ENCODE assay signal across 10 cellular contexts in the genomic region with DNA sequence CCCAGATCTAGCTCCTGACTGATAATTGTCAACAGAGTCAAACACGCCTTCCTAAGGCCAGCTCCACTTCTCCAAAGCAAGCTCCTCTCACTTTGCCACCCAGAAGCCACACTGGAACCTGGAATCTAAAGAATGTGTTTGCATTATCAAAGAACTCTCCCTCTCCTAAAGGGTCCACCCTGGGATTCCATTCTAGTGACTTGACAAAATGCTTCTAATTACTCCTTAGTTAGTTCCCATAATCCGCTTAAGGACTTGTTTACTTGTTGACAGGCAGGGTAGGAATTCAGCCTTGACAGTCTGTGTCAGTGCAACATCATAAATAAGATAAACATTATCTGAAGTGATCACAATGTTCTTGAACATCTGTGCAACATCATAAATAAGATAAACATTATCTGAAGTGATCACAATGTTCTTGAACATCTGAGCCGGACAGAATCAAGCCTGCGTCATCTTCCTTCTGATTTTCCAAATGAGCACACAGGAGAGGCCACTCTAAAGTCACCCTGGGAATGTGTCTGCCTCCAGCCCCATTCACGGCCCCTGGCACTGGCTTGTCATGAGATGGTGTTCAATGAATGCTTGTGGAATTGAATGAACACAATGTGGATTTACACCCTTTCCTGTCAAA.
DNase-seq lines count a peak whose midpoint lies in the region; ATAC-seq and TF ChIP-seq lines count a peak whose summit lies in the region.
"Had no signal": no experiment of that assay in that cellular context is flagged by ENCODE, and none has a peak within 500 bp of the region (broad histone marks: within the 10 kb centered on the region; RNA-seq: fewer than 3 reads in every experiment).

No MANE protein-coding gene starts in this region.

- H4K20me1 ChIP-seq in hepatocyte (ENCODE audit: insufficient read depth, poor library complexity, severe bottlenecking): no peaks in the 10 kb centered on the region

- H3K9ac ChIP-seq in HUES48 (ENCODE audit: low read depth, low read length): no peak overlapping the region

- H2AFZ ChIP-seq in hepatocyte: no peak overlapping the region

- no peak for TF ChIP-seq POLR2A in thyroid gland (IDR thresholded peaks at IDR 0.05)

- H3K27me3 ChIP-seq in HUES48 (ENCODE audit: control insufficient read depth, insufficient read depth, low read length): no peaks in the 10 kb centered on the region
- H3K27me3 ChIP-seq in brain microvascular endothelial cell (replicated peaks): no peaks in the 10 kb centered on the region
- no peaks in the 10 kb centered on the region for H3K27me3 ChIP-seq in hepatocyte
- H3K27me3 ChIP-seq in thyroid gland: no peaks in the 10 kb centered on the region

- in situ Hi-C loops in brain microvascular endothelial cell (cut with HindIII; ENCODE audit: low pct_ligation_motif_present, low sequenced_read_pairs): no loop called here

- H3K4me3 ChIP-seq in HUES48 (ENCODE audit: low read depth, low read length): no peak overlapping the region; the same call in 1 of the 2 replicates
- no peak overlapping the region for H3K4me3 ChIP-seq in brain microvascular endothelial cell (ENCODE audit: low read depth, low read length)
- no peak overlapping the region for H3K4me3 ChIP-seq in hepatocyte
- H3K4me3 ChIP-seq in thyroid gland (replicated peaks in 1 of 3): no peak overlapping the region

- no peak overlapping the region for H3K4me2 ChIP-seq in hepatocyte

- H3K27ac ChIP-seq in HUES48 (ENCODE audit: low read depth, low read length) (peak overlapping the region; percentile 92), brain microvascular endothelial cell (peak overlapping the region; percentile 83), hepatocyte (peak overlapping the region; percentile 63), thyroid gland (no peak overlapping the region)

- DNase-seq in brain microvascular endothelial cell (peak; percentile 88), hepatocyte (ENCODE audit: low spot score) (peak; percentile 23), thyroid gland (peak; percentile 17 to 40)
- DNase-seq in activated T-cell treated with anti-CD3 and anti-CD28 coated beads, Interleukin-2, amount 50 U/mL, for 1 hour: no peak
- DNase-seq: activated CD4-positive, CD25-positive, alpha-beta regulatory T cell treated with anti-CD3 and anti-CD28 coated beads, Interleukin-2, amount 50 U/mL, for 72 hours; activated naive CD8-positive, alpha-beta T cell treated with anti-CD3 and anti-CD28 coated beads for 36 hours; hippocampal formation had no signal

- 38% methylated on average over 5 of the region's 5 CpGs for WGBS in hepatocyte (ENCODE audit: low lambda C conversion rate, missing lambda C conversion rate)
- 41 to 54% methylated on average over 5 of the region's 5 CpGs for WGBS in thyroid gland, 2 donors

- H3K9me3 ChIP-seq in HUES48 (ENCODE audit: control insufficient read depth, insufficient read depth, low read length): no peaks in the 10 kb centered on the region
- H3K9me3 ChIP-seq in hepatocyte (ENCODE audit: low read depth): no peaks in the 10 kb centered on the region
- no peaks in the 10 kb centered on the region for H3K9me3 ChIP-seq in thyroid gland

- peaks cover 46% of the 10 kb centered on the region for H3K4me1 ChIP-seq in HUES48 (ENCODE audit: control insufficient read depth, insufficient read depth, low read length)
- H3K4me1 ChIP-seq in hepatocyte (ENCODE audit: insufficient read depth): peaks cover 4% of the 10 kb centered on the region
- H3K4me1 ChIP-seq in thyroid gland: peaks cover 0 to 6% of the 10 kb centered on the region in 2 donors

- ATAC-seq in GM21515 (IDR thresholded peaks at IDR 0.05; ENCODE audit: unreplicated experiment) (no peak), HG03039 (IDR thresholded peaks at IDR 0.05; ENCODE audit: unreplicated experiment) (no peak)

- intact Hi-C loops in thyroid gland (cut with DNase I): no loop called here

- no peaks in the 10 kb centered on the region for H3K36me3 ChIP-seq in HUES48 (ENCODE audit: control insufficient read depth, insufficient read depth, low read length)
- H3K36me3 ChIP-seq in brain microvascular endothelial cell (replicated peaks): no peaks in the 10 kb centered on the region
- H3K36me3 ChIP-seq in hepatocyte (replicated peaks; ENCODE audit: insufficient read depth, low read depth): no peaks in the 10 kb centered on the region
- no peaks in the 10 kb centered on the region for H3K36me3 ChIP-seq in thyroid gland

- no peaks in the 10 kb centered on the region for H3K9me2 ChIP-seq in hepatocyte (replicated peaks; ENCODE audit: insufficient read depth)

- no peaks in the 10 kb centered on the region for H3K79me2 ChIP-seq in hepatocyte

- no peak for TF ChIP-seq CTCF in brain microvascular endothelial cell (IDR thresholded peaks at IDR 0.05; ENCODE audit: low read depth, low read length, missing control alignments)
- no peak for TF ChIP-seq CTCF in hepatocyte (IDR thresholded peaks at IDR 0.05; ENCODE audit: poor library complexity)
- no peak for TF ChIP-seq CTCF in thyroid gland (IDR thresholded peaks at IDR 0.05)

Comparison
In these comparisons a context has a peak if more than half of its experiments do, and no peak if none do; other contexts are left out.
1. H3K27ac ChIP-seq: peak in HUES48 (single experiment), brain microvascular endothelial cell (single experiment) and hepatocyte (single experiment); none in thyroid gland (0 of 3).